In the genomic region with DNA sequence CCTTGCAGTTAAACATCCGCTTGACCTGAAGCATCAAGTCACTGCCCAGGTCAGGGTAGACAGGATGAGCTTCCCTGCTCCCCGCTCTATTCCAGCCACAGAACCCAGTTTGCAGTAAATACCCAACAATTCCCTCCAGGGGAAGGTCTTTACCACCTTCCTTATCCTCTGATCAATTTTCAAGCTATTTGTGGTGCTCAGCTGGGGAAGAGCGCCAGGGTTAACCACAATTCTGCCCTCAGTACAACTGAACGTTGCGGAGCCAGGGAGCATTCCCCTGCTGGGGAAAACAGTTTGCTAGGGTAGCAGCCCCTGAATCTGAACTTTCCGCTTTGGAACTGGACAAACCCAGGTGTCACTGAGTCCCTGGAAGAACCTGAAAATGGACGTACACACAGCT, we compare ENCODE assay signal across 20 cellular contexts. TPM values are rescaled to one million over a fixed set of nuclear protein-coding genes. Genes with fewer than 3 reads are reported as not detected.
DNase-seq lines count a peak whose midpoint lies in the region; ATAC-seq and TF ChIP-seq lines count a peak whose summit lies in the region.
"Had no signal": no experiment of that assay in that cellular context is flagged by ENCODE, and none has a peak within 500 bp of the region (broad histone marks: within the 10 kb centered on the region; RNA-seq: fewer than 3 reads in every experiment).

No MANE protein-coding gene starts in this region.

- H3K23ac ChIP-seq in IMR-90 (ENCODE audit: low read depth, low read length) = no peak overlapping the region

- TF ChIP-seq EP300 in gastroesophageal sphincter (IDR thresholded peaks at IDR 0.05) = no peak

- no peaks in the 10 kb centered on the region for H3K9me3 ChIP-seq in cardiac muscle cell (ENCODE audit: low read depth)
- H3K9me3 ChIP-seq in IMR-90 (ENCODE audit: control insufficient read depth, insufficient read depth, low read length) = no peaks in the 10 kb centered on the region
- no peaks in the 10 kb centered on the region for H3K9me3 ChIP-seq in gastroesophageal sphincter
- no peaks in the 10 kb centered on the region for H3K9me3 ChIP-seq in stomach smooth muscle (ENCODE audit: control insufficient read depth in 2 of 2, low read length in 2 of 2)
- no peaks in the 10 kb centered on the region for H3K9me3 ChIP-seq in OCI-LY7 (ENCODE audit: low read length)
- H3K9me3 ChIP-seq: BE2C had no signal

- TF ChIP-seq POLR2A in IMR-90 (IDR thresholded peaks at IDR 0.05; ENCODE audit: low read depth, low read length) (no peak), gastroesophageal sphincter (IDR thresholded peaks at IDR 0.05) (no peak)

- no peak for TF ChIP-seq CTCF in cardiac muscle cell (IDR thresholded peaks at IDR 0.05; ENCODE audit: low read depth, low read length)
- no peak for TF ChIP-seq CTCF in IMR-90 (conservative IDR thresholded peaks at IDR 0.05; ENCODE audit: low read depth, low read length)
- no peak for TF ChIP-seq CTCF in gastroesophageal sphincter (IDR thresholded peaks at IDR 0.05)
- no peak for TF ChIP-seq CTCF in OCI-LY7 (conservative IDR thresholded peaks at IDR 0.05; ENCODE audit: low read length)

- in situ Hi-C loops in IMR-90 (cut with MboI; ENCODE audit: low sequenced_read_pairs) = no loop called here

- H3K4me2 ChIP-seq in IMR-90 (ENCODE audit: low read depth, low read length) (no peak overlapping the region), OCI-LY7 (ENCODE audit: low read length) (no peak overlapping the region)
- H3K4me2 ChIP-seq: PC-9 had no signal

- BruUV-seq in IMR-90 (replicated peaks; lab: Mats Ljungman, UMichigan) (no TSS peak), OCI-LY7 (replicated peaks; lab: Mats Ljungman, UMichigan) (no TSS peak)

- no peak overlapping the region for H3K4me3 ChIP-seq in cardiac muscle cell
- no peak overlapping the region for H3K4me3 ChIP-seq in IMR-90 (ENCODE audit: insufficient read depth, low read depth, low read length)
- no peak overlapping the region for H3K4me3 ChIP-seq in gastroesophageal sphincter
- no peak overlapping the region for H3K4me3 ChIP-seq in stomach smooth muscle (ENCODE audit: low read length in 2 of 2)
- H3K4me3 ChIP-seq in OCI-LY7 (ENCODE audit: low read depth, low read length, poor library complexity, severe bottlenecking) = no peak overlapping the region
- H3K4me3 ChIP-seq: GM23248, PC-9 had no signal

- H3K36me3 ChIP-seq in cardiac muscle cell = peaks cover 21% of the 10 kb centered on the region
- no peaks in the 10 kb centered on the region for H3K36me3 ChIP-seq in IMR-90 (ENCODE audit: control insufficient read depth, insufficient read depth, low read length)
- H3K36me3 ChIP-seq in gastroesophageal sphincter = peaks cover 0 to 11% of the 10 kb centered on the region in 2 donors
- H3K36me3 ChIP-seq in stomach smooth muscle (ENCODE audit: control insufficient read depth in 2 of 2, insufficient read depth in 2 of 2, low read length in 2 of 2) = peaks cover 6 to 9% of the 10 kb centered on the region in 2 donors
- no peaks in the 10 kb centered on the region for H3K36me3 ChIP-seq in OCI-LY7 (ENCODE audit: insufficient read depth, low read length)
- H3K36me3 ChIP-seq: BE2C had no signal

- H3K27ac ChIP-seq in cardiac muscle cell (peak overlapping the region; percentile 22), IMR-90 (ENCODE audit: insufficient read depth, low read length) (no peak overlapping the region), gastroesophageal sphincter (peak overlapping the region in 3 of 4 donors; percentile 87 to 88 (median 87)), stomach smooth muscle (ENCODE audit: low read length) (peak overlapping the region; percentile 92), OCI-LY7 (ENCODE audit: low read depth, low read length, poor library complexity, severe bottlenecking) (no peak overlapping the region)
- H3K27ac ChIP-seq: GM23248, PC-9 had no signal

- H3K18ac ChIP-seq in IMR-90 (ENCODE audit: low read depth, low read length) = no peak overlapping the region

- 91% methylated on average over 6 of the region's 7 CpGs; no CpG with 5 or more reads in 1 of the 2 experiments for WGBS in IMR-90 (ENCODE audit: extremely low coverage in 2 of 2, insufficient read length in 1 of 2), 2 experiments
- 50 to 76% methylated on average over 1 to 4 of the region's 7 CpGs for WGBS in gastroesophageal sphincter (ENCODE audit: low coverage in 1 of 2), 2 donors

- POLR2A ChIA-PET in IMR-90 (lab: Charles Lee; ENCODE audit: unreplicated experiment) (interaction anchor here (0.5 kb wide), 1 partner anchor 22 kb away, joined by 27 read pairs; no protein-coding TSS in a partner anchor), OCI-LY7 (lab: Charles Lee) (no interaction called here)

- no peak overlapping the region for H3K4ac ChIP-seq in IMR-90 (ENCODE audit: low read depth, low read length)

- no peak for ATAC-seq in Right ventricle myocardium superior (ENCODE audit: poor library complexity)
- ATAC-seq in IMR-90 (ENCODE audit: low read depth) = no peak
- ATAC-seq in gastroesophageal sphincter = no peak
- no peak for ATAC-seq in HG03159 (IDR thresholded peaks at IDR 0.05; ENCODE audit: unreplicated experiment)
- ATAC-seq in activated CD4-positive, CD25-positive, alpha-beta regulatory T cell treated with anti-CD3 and anti-CD28 coated beads, Interleukin-2, amount 50 U/mL, for 24 hours = no peak

- no peak for DNase-seq in cardiac muscle cell (ENCODE audit: low read depth in 1 of 2, low spot score in 1 of 2)
- DNase-seq in Right ventricle myocardium superior = no peak
- DNase-seq in IMR-90 = no peak
- no peak for DNase-seq in OCI-LY7 (ENCODE audit: low spot score)
- DNase-seq: 8988T; BE2C; CD8-positive, alpha-beta memory T cell; DMS79 treated with DMSO at 0.1 percent for 48 hours; GM23248; KG1; NCI-H1092; NCI-H146; NCI-H2081; NCI-H510A; NCI-H774; PC-9 had no signal

- no peak overlapping the region for H4K5ac ChIP-seq in IMR-90 (ENCODE audit: low read depth, low read length)

- no peak overlapping the region for H2BK20ac ChIP-seq in IMR-90 (ENCODE audit: low read depth, low read length)

- no peak overlapping the region for H2AK5ac ChIP-seq in IMR-90 (ENCODE audit: low read depth, low read length)

- H2BK120ac ChIP-seq in IMR-90 (ENCODE audit: low read depth, low read length) = no peak overlapping the region

- peaks cover 5% of the 10 kb centered on the region; the same call in 1 of the 2 replicates for H4K20me1 ChIP-seq in IMR-90 (ENCODE audit: insufficient read depth, low read length)
- H4K20me1 ChIP-seq in OCI-LY7 (ENCODE audit: insufficient read depth, low read length) = no peaks in the 10 kb centered on the region

- peak overlapping the region; percentile 30 for H2AK9ac ChIP-seq in IMR-90 (replicated peaks; ENCODE audit: low read depth, low read length, poor library complexity)

- dilution Hi-C loops in IMR-90 (cut with HindIII; ENCODE audit: low sequenced_read_pairs, unreplicated experiment) = no loop called here

- intact Hi-C loops in Right ventricle myocardium superior (cut with DNase I) (no loop called here), IMR-90 (cut with micrococcal nuclease) (no loop called here), OCI-LY7 (cut with micrococcal nuclease; ENCODE audit: unreplicated experiment) (no loop called here)

- H3K79me2 ChIP-seq in OCI-LY7 (ENCODE audit: insufficient read depth, low read depth, low read length) = no peaks in the 10 kb centered on the region

- H3K4me1 ChIP-seq in cardiac muscle cell (ENCODE audit: low read depth) (peaks cover 14% of the 10 kb centered on the region), IMR-90 (ENCODE audit: control insufficient read depth, insufficient read depth, low read length) (peaks cover 11% of the 10 kb centered on the region), gastroesophageal sphincter (peaks cover 2 to 93% (median 51%) of the 10 kb centered on the region in 3 donors), stomach smooth muscle (ENCODE audit: control insufficient read depth, insufficient read depth, low read length) (peaks cover 79% of the 10 kb centered on the region), OCI-LY7 (ENCODE audit: insufficient read depth, low read length, poor library complexity, severe bottlenecking) (no peaks in the 10 kb centered on the region)
- H3K4me1 ChIP-seq: BE2C had no signal

- H2BK15ac ChIP-seq in IMR-90 (ENCODE audit: low read depth, low read length) = no peak overlapping the region

- H3K9me2 ChIP-seq in OCI-LY7 (ENCODE audit: insufficient read depth, low read length) = no peaks in the 10 kb centered on the region

- no peaks in the 10 kb centered on the region for H3K27me3 ChIP-seq in cardiac muscle cell
- 0 out of 2 replicates have a peak, but pooled peaks cover 2% of the 10 kb centered on the region for H3K27me3 ChIP-seq in IMR-90 (ENCODE audit: control insufficient read depth, insufficient read depth, low read length)
- H3K27me3 ChIP-seq in gastroesophageal sphincter = no peaks in the 10 kb centered on the region
- H3K27me3 ChIP-seq in stomach smooth muscle (ENCODE audit: control insufficient read depth in 1 of 2, insufficient read depth in 2 of 2, low read length in 2 of 2) = no peaks in the 10 kb centered on the region
- H3K27me3 ChIP-seq: BE2C had no signal

- no peak overlapping the region for H4K8ac ChIP-seq in IMR-90 (ENCODE audit: low read depth in 2 of 2, low read length in 2 of 2)

- TF ChIP-seq RAD21 in IMR-90 (IDR thresholded peaks at IDR 0.05; ENCODE audit: low read length) = no peak

- H3K14ac ChIP-seq in IMR-90 (replicated peaks; ENCODE audit: low read depth, low read length) = no peak overlapping the region

- no peak overlapping the region for H4K91ac ChIP-seq in IMR-90 (ENCODE audit: insufficient read depth, low read depth, low read length)

- H3K9ac ChIP-seq in IMR-90 (ENCODE audit: low read depth, low read length) = no peak overlapping the region
- H3K9ac ChIP-seq in stomach smooth muscle (ENCODE audit: low read length in 2 of 2) = no peak overlapping the region
- H3K9ac ChIP-seq: GM23248 had no signal

- peaks cover 12% of the 10 kb centered on the region; the same call in 1 of the 2 replicates for H3K9me1 ChIP-seq in IMR-90 (ENCODE audit: insufficient read depth, low read length)

- no peak overlapping the region for H3K56ac ChIP-seq in IMR-90 (ENCODE audit: extremely low read depth, insufficient read depth, low read length)

- no peak overlapping the region for H2BK5ac ChIP-seq in IMR-90 (ENCODE audit: low read depth, low read length, poor library complexity, severe bottlenecking)

- CTCF ChIA-PET in IMR-90 (lab: Yijun Ruan, JAX) (no interaction called here), OCI-LY7 (lab: Charles Lee; ENCODE audit: unreplicated experiment) (no interaction called here)

- H2AFZ ChIP-seq in IMR-90 (replicated peaks; ENCODE audit: low read length, poor library complexity) = no peak overlapping the region
- H2AFZ ChIP-seq in OCI-LY7 (ENCODE audit: low read length) = no peak overlapping the region
- H2AFZ ChIP-seq: GM23248, PC-9 had no signal

- H3K79me1 ChIP-seq in IMR-90 (ENCODE audit: low read depth in 1 of 2, low read length in 2 of 2) = no peaks in the 10 kb centered on the region

RNA-seq across cellular contexts. Expression of a gene that starts 28.5 kb away (rescaled TPM):
- total RNA-seq in cardiac muscle cell = 18.4 and 35.4 TPM in 2 replicates
- polyA plus RNA-seq in cardiac muscle cell = 213 and 223 TPM in 2 replicates
- 215 TPM for total RNA-seq in Right ventricle myocardium superior
- total RNA-seq in IMR-90 (2012; rRNA removed) = under 0.01 TPM in 1 of 2 replicates, not detected in the other
- 2.3 and 2.8 TPM in 2 replicates for polyA plus RNA-seq in IMR-90 (2012; rRNA removed)
- 2.2 and 2.9 TPM in 2 replicates for polyA plus RNA-seq in IMR-90 (2012; cell fraction: cytosol; rRNA removed)
- polyA plus RNA-seq in IMR-90 (2012; cell fraction: nucleus; rRNA removed; ENCODE audit: low replicate concordance) = 2.0 and 2.3 TPM in 2 replicates
- 10 to 100 TPM; 14.6 to 47.8 (median 33.9) TPM for total RNA-seq in gastroesophageal sphincter
- not detected in 2 replicates for total RNA-seq in OCI-LY7 (2014; rRNA removed; shearing (Covaris generic))
- not detected in 2 replicates for total RNA-seq in OCI-LY7 (2022)
- total RNA-seq: CD8-positive, alpha-beta memory T cell; GM23248 had no signal
- polyA plus RNA-seq: CD8-positive, alpha-beta memory T cell had no signal

Comparison
In these comparisons a context has a peak if more than half of its experiments do, and no peak if none do; other contexts are left out.
1. H3K27ac ChIP-seq: peak in cardiac muscle cell (single experiment), gastroesophageal sphincter (3 of 4) and stomach smooth muscle (single experiment); none in IMR-90 (single experiment) and OCI-LY7 (single experiment).
2. RNA of a gene that starts 28.5 kb away (total RNA-seq): 215 TPM in Right ventricle myocardium superior (single experiment), 14.6 to 47.8 TPM in gastroesophageal sphincter and 18.4 to 35.4 TPM in cardiac muscle cell; not detected in OCI-LY7 and under 0.01 TPM in IMR-90; every median in the first group is over 10 times any median in the second.